23 cellular contexts compared by ENCODE assay signal in genomic region chr2:168519534-168520308, GRCh38.
A peak's percentile ranks its signal among the peaks of the same experiment; 100 is the strongest.
DNase-seq lines count a peak whose midpoint lies in the region; ATAC-seq, FAIRE-seq and TF ChIP-seq lines count a peak whose summit lies in the region.
"Had no signal": no experiment of that assay in that cellular context is flagged by ENCODE, and none has a peak within 500 bp of the region (broad histone marks: within the 10 kb centered on the region; RNA-seq: fewer than 3 reads in every experiment).

No MANE protein-coding gene starts in this region.

- H3K4me3 ChIP-seq in fibroblast of villous mesenchyme (ENCODE audit: low read depth, low read length), result no peak overlapping the region
- H3K4me3 ChIP-seq: breast epithelium, colonic mucosa, GM12878, lower lobe of right lung, prostate gland, thyroid gland had no signal

- no peak overlapping the region for H3K27ac Mint-ChIP-seq in activated CD4-positive, alpha-beta T cell treated with anti-CD3 and anti-CD28 coated beads, Interleukin-2, amount 10 ng/mL, durations not matched to agents 24 days and 14 days
- H3K27ac Mint-ChIP-seq: activated B cell treated with CpG ODN at 0.5 μM for 24 hours; CD4-positive, alpha-beta T cell; immature natural killer cell had no signal

- intact Hi-C loops in activated CD4-positive, alpha-beta T cell treated with anti-CD3 and anti-CD28 coated beads, Interleukin-2, amount 10 ng/mL, durations not matched to agents 24 days and 14 days (cut with micrococcal nuclease), result no loop called here

- no peaks in the 10 kb centered on the region for H3K9me3 Mint-ChIP-seq in activated CD4-positive, alpha-beta T cell treated with anti-CD3 and anti-CD28 coated beads, Interleukin-2, amount 10 ng/mL, durations not matched to agents 24 days and 14 days
- H3K9me3 Mint-ChIP-seq: activated B cell treated with CpG ODN at 0.5 μM for 24 hours; CD4-positive, alpha-beta T cell; immature natural killer cell had no signal

- DNase-seq in D721Med (ENCODE audit: insufficient read length, low spot score), result no peak
- peak; percentile 39 for DNase-seq in ELR (ENCODE audit: low read depth)
- DNase-seq in NCI-H526 treated with DMSO at 0.1 percent for 48 hours (lab: John Stamatoyannopoulos, UW), result peak; percentile 40
- DNase-seq in fibroblast of villous mesenchyme (ENCODE audit: low read depth), result peak; percentile 37
- DNase-seq in activated CD4-positive, alpha-beta T cell treated with anti-CD3 and anti-CD28 coated beads, Interleukin-2, amount 10 ng/mL, durations not matched to agents 24 days and 14 days, result no peak
- DNase-seq in NCI-H2171 treated with DMSO at 0.1 percent for 48 hours (lab: John Stamatoyannopoulos, UW), result no peak
- DNase-seq: activated B cell treated with CpG ODN at 0.5 μM for 24 hours; activated CD4-positive, alpha-beta T cell treated with anti-CD3 and anti-CD28 coated beads, Interleukin-2, amount 50 U/mL, for 48 hours; CD4-positive, alpha-beta T cell; colonic mucosa; immature natural killer cell; lower lobe of right lung; NCI-H1105 treated with DMSO at 0.1 percent for 48 hours; NCI-H2029 treated with DMSO at 0.1 percent for 48 hours; RPMI8226; stimulated activated CD4-positive, alpha-beta T cell treated with anti-CD3 and anti-CD28 coated beads, Interleukin-4, amount 100 ng/mL, for 4 hours; stimulated activated naive CD8-positive, alpha-beta T cell treated with anti-CD3 and anti-CD28 coated beads, Interleukin-15, Interleukin-2, amounts not matched to agents 100 U/mL and 50 U/mL, for 24 hours; T1000 had no signal

- ATAC-seq in GM19023 (IDR thresholded peaks at IDR 0.05; ENCODE audit: unreplicated experiment), result no peak
- ATAC-seq: stimulated activated naive CD8-positive, alpha-beta T cell treated with anti-CD3 and anti-CD28 coated beads, Interleukin-15, Interleukin-2, amounts not matched to agents 100 U/mL and 50 U/mL, for 24 hours had no signal

- no peaks in the 10 kb centered on the region for H3K27me3 Mint-ChIP-seq in activated CD4-positive, alpha-beta T cell treated with anti-CD3 and anti-CD28 coated beads, Interleukin-2, amount 10 ng/mL, durations not matched to agents 24 days and 14 days
- H3K27me3 Mint-ChIP-seq: activated B cell treated with CpG ODN at 0.5 μM for 24 hours; CD4-positive, alpha-beta T cell had no signal

- TF ChIP-seq CTCF in D721Med (IDR thresholded peaks at IDR 0.05; ENCODE audit: insufficient read depth, missing control alignments) (no peak), fibroblast of villous mesenchyme (IDR thresholded peaks at IDR 0.05; ENCODE audit: insufficient read depth, low read depth, low read length) (no peak)

- peaks cover 18% of the 10 kb centered on the region for H3K4me1 Mint-ChIP-seq in activated CD4-positive, alpha-beta T cell treated with anti-CD3 and anti-CD28 coated beads, Interleukin-2, amount 10 ng/mL, durations not matched to agents 24 days and 14 days

- FAIRE-seq in D721Med (lab: Jason Lieb, UNC), result peak; percentile 87
- FAIRE-seq: GM12878 had no signal

- no peak overlapping the region for H3K4me3 Mint-ChIP-seq in activated CD4-positive, alpha-beta T cell treated with anti-CD3 and anti-CD28 coated beads, Interleukin-2, amount 10 ng/mL, durations not matched to agents 24 days and 14 days
- H3K4me3 Mint-ChIP-seq: activated B cell treated with CpG ODN at 0.5 μM for 24 hours; CD4-positive, alpha-beta T cell; immature natural killer cell had no signal

- peaks cover 1% of the 10 kb centered on the region for H3K36me3 Mint-ChIP-seq in activated CD4-positive, alpha-beta T cell treated with anti-CD3 and anti-CD28 coated beads, Interleukin-2, amount 10 ng/mL, durations not matched to agents 24 days and 14 days (ENCODE audit: low read depth)

Comparison
In these comparisons a context has a peak if more than half of its experiments do, and no peak if none do; other contexts are left out.
1. DNase-seq: peak in ELR (single experiment), NCI-H526 treated with DMSO at 0.1 percent for 48 hours (single experiment) and fibroblast of villous mesenchyme (single experiment); none in D721Med (single experiment), activated CD4-positive, alpha-beta T cell treated with anti-CD3 and anti-CD28 coated beads, Interleukin-2, amount 10 ng/mL, durations not matched to agents 24 days and 14 days (single experiment) and NCI-H2171 treated with DMSO at 0.1 percent for 48 hours (single experiment).